Comparison of ENCODE assay signal across 8 cellular contexts in the genomic region with DNA sequence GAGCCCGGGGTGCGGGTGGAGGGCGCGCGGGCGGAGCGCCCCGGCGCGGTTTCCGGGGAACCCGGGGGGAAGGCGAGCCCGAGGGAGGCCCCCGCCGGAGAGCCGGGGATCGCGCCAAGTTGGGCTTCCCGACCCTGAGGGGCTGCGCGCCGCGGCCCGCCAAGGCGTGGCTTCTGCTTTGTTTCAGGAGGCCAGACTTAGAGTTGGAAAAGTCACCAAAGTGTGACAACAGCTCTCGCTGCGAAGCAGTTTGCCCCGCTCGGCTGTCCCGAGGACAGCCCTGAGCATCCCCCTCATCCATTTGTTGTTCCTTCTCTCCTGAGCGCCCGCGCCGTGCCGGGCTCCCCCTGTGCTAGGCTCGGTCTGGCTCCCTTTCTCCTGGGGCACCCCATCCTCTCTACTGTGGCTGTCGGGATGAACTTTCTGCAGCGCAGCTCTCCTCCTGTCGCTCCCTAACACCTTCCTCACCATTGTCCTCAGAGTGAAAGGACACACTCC. TPM values are rescaled to one million over a fixed set of nuclear protein-coding genes. Genes with fewer than 3 reads are reported as not detected.
DNase-seq lines count a peak whose midpoint lies in the region; ATAC-seq and TF ChIP-seq lines count a peak whose summit lies in the region.

No MANE protein-coding gene starts in this region.

- H3K4me3 Mint-ChIP-seq in T-cell, result peak overlapping the region; percentile 88 to 92 (median 88)

- H3K27me3 Mint-ChIP-seq in T-cell, result no peaks in the 10 kb centered on the region

- H3K27ac Mint-ChIP-seq in T-cell, result peak overlapping the region; percentile 89

- POLR2A ChIA-PET in T-cell (lab: Charles Lee), result no interaction called here

- TF ChIP-seq CTCF in fibroblast of villous mesenchyme (IDR thresholded peaks at IDR 0.05; ENCODE audit: insufficient read depth, low read depth, low read length) (no peak), ovary (IDR thresholded peaks at IDR 0.05) (no peak)

- ATAC-seq in GM18867 (IDR thresholded peaks at IDR 0.05; ENCODE audit: unreplicated experiment), result peak; percentile 14
- ATAC-seq in HG02763 (IDR thresholded peaks at IDR 0.05; ENCODE audit: unreplicated experiment), result peak; percentile 25
- peak in 3 of 4 experiments; percentile 54 to 60 (median 55) for ATAC-seq in T-cell (replicated peaks in 1 of 4)
- ATAC-seq in GM19324 (IDR thresholded peaks at IDR 0.05; ENCODE audit: low FRiP score, unreplicated experiment), result no peak
- no peak for ATAC-seq in HG03139 (IDR thresholded peaks at IDR 0.05; ENCODE audit: unreplicated experiment)

- no peaks in the 10 kb centered on the region for H3K9me3 Mint-ChIP-seq in T-cell

- no peaks in the 10 kb centered on the region for H3K9me3 ChIP-seq in ovary

- no peaks in the 10 kb centered on the region for H3K27me3 ChIP-seq in ovary

- intact Hi-C loops in ovary (cut with DNase I), result no loop called here

- H3K4me1 Mint-ChIP-seq in T-cell, result peaks cover 51 to 57% (median 51%) of the 10 kb centered on the region in 3 donors

- H3K4me3 ChIP-seq in fibroblast of villous mesenchyme (ENCODE audit: low read depth, low read length) (peak overlapping the region; percentile 77), ovary (peak overlapping the region; percentile 60)

- no peaks in the 10 kb centered on the region for H3K36me3 Mint-ChIP-seq in T-cell

- peak overlapping the region in 1 of 2 donors; percentile 34 for H3K27ac ChIP-seq in ovary

- TF ChIP-seq EP300 in ovary (IDR thresholded peaks at IDR 0.05), result no peak

- no peak for TF ChIP-seq POLR2A in ovary (IDR thresholded peaks at IDR 0.05)

- no peaks in the 10 kb centered on the region for H3K36me3 ChIP-seq in ovary

- DNase-seq in T-cell (peak in 1 of 34 experiments; percentile 23), fibroblast of villous mesenchyme (ENCODE audit: low read depth) (peak; percentile 18), ovary (no peak), NCI-H128 (lab: John Stamatoyannopoulos, UW; ENCODE audit: unreplicated experiment) (no peak)

- CTCF ChIA-PET in T-cell (lab: Charles Lee), result interaction anchor here (1.1 to 1.4 kb wide), 3 partner anchors 11 to 30 kb away, joined by 3 to 6 read pairs (median 4); no protein-coding TSS in a partner anchor

- H3K4me1 ChIP-seq in ovary (ENCODE audit: insufficient read depth), result peaks cover 8% of the 10 kb centered on the region

- WGBS in ovary, 3 donors, result 0 to 2% (median 2%) methylated on average over 19 to 40 of the region's 40 CpGs

RNA-seq across cellular contexts. Expression of a gene that starts 0.4 kb away (rescaled TPM):
- total RNA-seq in T-cell (10 to 100 TPM; 25.6 to 37.8 (median 28.7) TPM), fibroblast of villous mesenchyme (29.4 and 55.7 TPM in 2 replicates), ovary (10 to 100 TPM in 6 of 7 donors, 1 to 10 TPM in 1; 8.3 to 30.9 (median 16.0) TPM)
- polyA plus RNA-seq in ovary, result 10 to 100 TPM; 13.6 to 34.6 TPM

RNA-seq across cellular contexts. Expression of a gene that starts 32.2 kb away (rescaled TPM):
- total RNA-seq in T-cell (under 1 TPM in 3 of 5 donors, not detected in 2; 0.13 to 0.84 (median 0.68) TPM), fibroblast of villous mesenchyme (0.43 and 2.3 TPM in 2 replicates), ovary (under 1 TPM in 3 of 7 donors, not detected in 4; 0.15 to 0.28 (median 0.27) TPM)
- polyA plus RNA-seq in ovary, result under 1 TPM in 1 of 2 donors, not detected in 1; 0.33 TPM

RNA-seq across cellular contexts. Expression of a gene that starts 53.8 kb away (rescaled TPM):
- total RNA-seq in T-cell, result 10 to 100 TPM; 40.2 to 79.0 (median 70.0) TPM
- total RNA-seq in fibroblast of villous mesenchyme, result 194 and 265 TPM in 2 replicates
- 100 to 1,000 TPM; 170 to 223 (median 202) TPM for total RNA-seq in ovary
- 100 to 1,000 TPM; 242 to 243 TPM for polyA plus RNA-seq in ovary

Comparison
In these comparisons a context has a peak if more than half of its experiments do, and no peak if none do; other contexts are left out.
1. ATAC-seq: peak in GM18867 (single experiment), HG02763 (single experiment) and T-cell (3 of 4); none in GM19324 (single experiment) and HG03139 (single experiment).